8 cellular contexts compared by ENCODE assay signal in the genomic region with DNA sequence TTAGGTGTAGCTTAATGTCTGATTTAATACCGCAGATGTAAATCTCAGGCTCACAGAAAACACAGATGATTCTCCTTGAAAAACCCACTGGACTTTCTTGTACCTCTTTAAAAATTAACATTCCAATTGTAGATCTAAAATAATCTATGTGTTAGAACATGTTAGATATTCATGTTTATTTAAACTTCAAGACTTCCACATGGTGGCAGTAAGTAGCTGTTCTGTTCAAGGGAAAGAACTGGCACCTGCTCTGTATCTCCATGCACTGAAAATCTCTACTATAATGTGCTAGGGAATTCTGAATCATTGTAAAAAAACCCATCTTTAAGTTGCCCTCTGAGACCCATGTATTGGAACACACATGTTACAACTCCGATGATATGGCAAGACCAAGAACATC.
DNase-seq lines count a peak whose midpoint lies in the region; ATAC-seq and TF ChIP-seq lines count a peak whose summit lies in the region.

No MANE protein-coding gene starts in this region.

- H3K36me3 ChIP-seq in WERI-Rb-1 = no peaks in the 10 kb centered on the region
- no peaks in the 10 kb centered on the region for H3K36me3 ChIP-seq in PC-3 (ENCODE audit: low read depth, low read length)

- peak; percentile 73 for TF ChIP-seq CTCF in C4-2B (conservative IDR thresholded peaks at IDR 0.05)
- TF ChIP-seq CTCF in WERI-Rb-1 (IDR thresholded peaks at IDR 0.05; ENCODE audit: low read depth, low read length) = peak; percentile 18; the same call in 1 of the 2 replicates
- no peak; the same call in 1 of the 2 replicates for TF ChIP-seq CTCF in PC-3 (conservative IDR thresholded peaks at IDR 0.05; ENCODE audit: low read depth, low read length)

- no peak overlapping the region for H3K4me2 ChIP-seq in PC-3 (ENCODE audit: low read length)

- H3K4me1 ChIP-seq in PC-3 (ENCODE audit: insufficient read depth, low read length) = no peaks in the 10 kb centered on the region

- no peaks in the 10 kb centered on the region for H4K20me1 ChIP-seq in PC-3 (ENCODE audit: low read length)

- H3K4me3 ChIP-seq in WERI-Rb-1 (ENCODE audit: low read depth, low read length) (no peak overlapping the region), PC-3 (ENCODE audit: low read length) (no peak overlapping the region)

- H3F3A ChIP-seq in PC-3 (ENCODE audit: low read length, unreplicated experiment) = no peaks in the 10 kb centered on the region

- peak; percentile 14 to 53 for DNase-seq in Kasumi-1 (lab: John Stamatoyannopoulos, UW)
- peak; percentile 10 for DNase-seq in WERI-Rb-1
- DNase-seq in left kidney (ENCODE audit: low read depth, low spot score) = peak; percentile 64
- DNase-seq in GF-D8 (lab: John Stamatoyannopoulos, UW) = no peak
- DNase-seq in ecto neural progenitor cell (ENCODE audit: low spot score) = no peak
- DNase-seq in PC-3 = no peak

- H2AFZ ChIP-seq in PC-3 (ENCODE audit: low read length) = no peak overlapping the region

- CTCF ChIA-PET in PC-3 (lab: Charles Lee) = no interaction called here

- POLR2A ChIA-PET in PC-3 (lab: Charles Lee; ENCODE audit: unreplicated experiment) = no interaction called here

- H3K9me3 ChIP-seq in WERI-Rb-1 (ENCODE audit: severe bottlenecking) (no peaks in the 10 kb centered on the region), PC-3 (ENCODE audit: low read length) (no peaks in the 10 kb centered on the region)

- H3K27me3 ChIP-seq in WERI-Rb-1 (ENCODE audit: insufficient read depth, low read depth, severe bottlenecking) (no peaks in the 10 kb centered on the region), PC-3 (ENCODE audit: low read length) (no peaks in the 10 kb centered on the region)

- H3K9ac ChIP-seq in PC-3 (ENCODE audit: low read length) = no peak overlapping the region

- intact Hi-C loops in PC-3 (cut with micrococcal nuclease) = no loop called here

- no peaks in the 10 kb centered on the region for H3K9me2 ChIP-seq in PC-3 (replicated peaks; ENCODE audit: low read length)

- no peaks in the 10 kb centered on the region for H3K79me2 ChIP-seq in PC-3 (ENCODE audit: low read length)

- H3K27ac ChIP-seq in C4-2B (no peak overlapping the region), WERI-Rb-1 (no peak overlapping the region), PC-3 (ENCODE audit: low read length) (no peak overlapping the region)

- no TSS peak for BruUV-seq in PC-3 (replicated peaks; lab: Mats Ljungman, UMichigan)

- ATAC-seq in HG02610 (IDR thresholded peaks at IDR 0.05; ENCODE audit: unreplicated experiment) (no peak), PC-3 (no peak)

Comparison
In these comparisons a context has a peak if more than half of its experiments do, and no peak if none do; other contexts are left out.
1. DNase-seq: peak in Kasumi-1 (2 of 2), WERI-Rb-1 (single experiment) and left kidney (single experiment); none in GF-D8 (single experiment), ecto neural progenitor cell (single experiment) and PC-3 (single experiment).